ENCODE assay signal across 1 cellular context in the genomic region with DNA sequence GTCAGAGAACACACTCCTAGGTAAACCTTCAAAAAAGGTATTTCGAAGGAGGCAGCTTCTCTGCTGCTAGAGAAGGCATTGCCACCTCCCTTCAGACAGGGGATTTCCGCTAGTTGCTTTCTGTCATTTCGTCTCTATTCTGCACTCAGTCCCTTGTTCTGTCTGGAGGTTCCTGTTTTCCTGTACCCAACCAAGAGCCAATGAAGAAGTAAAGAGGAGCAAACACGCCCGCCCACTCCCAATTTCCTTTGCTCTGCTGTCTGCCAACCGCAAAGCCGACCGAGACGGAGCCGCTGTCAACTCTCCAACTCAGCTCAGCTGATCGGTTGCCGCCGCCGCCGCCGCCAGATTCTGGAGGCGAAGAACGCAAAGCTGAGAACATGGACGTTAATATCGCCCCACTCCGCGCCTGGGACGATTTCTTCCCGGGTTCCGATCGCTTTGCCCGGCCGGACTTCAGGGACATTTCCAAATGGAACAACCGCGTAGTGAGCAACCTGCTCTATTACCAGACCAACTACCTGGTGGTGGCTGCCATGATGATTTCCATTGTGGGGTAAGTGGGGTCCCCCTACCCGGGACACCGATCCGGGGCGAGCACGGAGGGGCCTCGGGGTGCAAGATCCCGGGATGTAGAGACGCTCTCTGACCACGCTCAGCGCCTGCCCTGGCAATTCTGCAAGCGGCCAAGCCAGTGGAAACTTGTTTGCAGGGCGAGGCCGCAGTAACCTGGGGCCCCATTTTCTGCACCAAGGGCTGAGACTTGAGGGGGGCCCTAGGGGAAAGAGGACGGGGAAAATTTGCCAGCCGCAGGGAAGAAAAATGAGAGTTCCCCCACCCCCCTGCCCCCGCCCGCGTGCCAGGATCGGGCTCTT.
TF ChIP-seq lines count a peak whose summit lies in the region.

A gene with protein sequence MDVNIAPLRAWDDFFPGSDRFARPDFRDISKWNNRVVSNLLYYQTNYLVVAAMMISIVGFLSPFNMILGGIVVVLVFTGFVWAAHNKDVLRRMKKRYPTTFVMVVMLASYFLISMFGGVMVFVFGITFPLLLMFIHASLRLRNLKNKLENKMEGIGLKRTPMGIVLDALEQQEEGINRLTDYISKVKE (plus strand): TSS at position 270 of the 875 bp plus-strand sequence. CDS start 111 bp downstream, at position 381.

TF ChIP-seq in HepG2, 621 proteins besides CTCF, POLR2A, EP300 and RAD21 (continued from another document and continues in another):
- TF ChIP-seq, protein P1, sequence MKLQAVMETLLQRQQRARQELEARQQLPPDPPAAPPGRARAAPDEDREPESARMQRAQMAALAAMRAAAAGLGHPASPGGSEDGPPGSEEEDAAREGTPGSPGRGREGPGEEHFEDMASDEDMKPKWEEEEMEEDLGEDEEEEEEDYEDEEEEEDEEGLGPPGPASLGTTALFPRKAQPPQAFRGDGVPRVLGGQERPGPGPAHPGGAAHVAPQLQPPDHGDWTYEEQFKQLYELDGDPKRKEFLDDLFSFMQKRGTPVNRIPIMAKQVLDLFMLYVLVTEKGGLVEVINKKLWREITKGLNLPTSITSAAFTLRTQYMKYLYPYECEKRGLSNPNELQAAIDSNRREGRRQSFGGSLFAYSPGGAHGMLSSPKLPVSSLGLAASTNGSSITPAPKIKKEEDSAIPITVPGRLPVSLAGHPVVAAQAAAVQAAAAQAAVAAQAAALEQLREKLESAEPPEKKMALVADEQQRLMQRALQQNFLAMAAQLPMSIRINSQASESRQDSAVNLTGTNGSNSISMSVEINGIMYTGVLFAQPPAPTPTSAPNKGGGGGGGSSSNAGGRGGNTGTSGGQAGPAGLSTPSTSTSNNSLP (IDR thresholded peaks at IDR 0.05; ENCODE audit: low read depth, low read length): 0 out of 2 replicates have a peak, but pooled peaks have one; percentile 7
- TF ChIP-seq ZNF121 (CRISPR knock-in tag; IDR thresholded peaks at IDR 0.05) (no peak), ZNF430 (CRISPR knock-in tag; IDR thresholded peaks at IDR 0.05) (peak; percentile 39; the same call in 1 of the 2 replicates), POGZ (CRISPR knock-in tag; IDR thresholded peaks at IDR 0.05) (no peak; the same call in 1 of the 2 replicates), CREM (IDR thresholded peaks at IDR 0.05) (no peak), CREM (CRISPR knock-in tag; IDR thresholded peaks at IDR 0.05) (no peak), CCAR2 (optimal IDR thresholded peaks at IDR 0.05; ENCODE audit: low read depth, low read length) (no peak), ZNF605 (CRISPR knock-in tag; IDR thresholded peaks at IDR 0.05) (no peak), ZIK1 (CRISPR knock-in tag; IDR thresholded peaks at IDR 0.05; ENCODE audit: borderline replicate concordance, low read depth) (no peak), THAP11 (CRISPR knock-in tag; IDR thresholded peaks at IDR 0.05) (peak; percentile 62), SOX5 (CRISPR knock-in tag; IDR thresholded peaks at IDR 0.05; ENCODE audit: borderline replicate concordance) (no peak), ZNF607 (CRISPR knock-in tag; IDR thresholded peaks at IDR 0.05; ENCODE audit: borderline replicate concordance) (peak; percentile 60; the same call in 1 of the 2 replicates), MAFK (conservative IDR thresholded peaks at IDR 0.05 in 1 of 2, IDR thresholded peaks at IDR 0.05 in 1 of 2; ENCODE audit: low read length in 2 of 2) (no peak), HMGA1 (CRISPR knock-in tag; conservative IDR thresholded peaks at IDR 0.05) (no peak)
- TF ChIP-seq, protein P2, sequence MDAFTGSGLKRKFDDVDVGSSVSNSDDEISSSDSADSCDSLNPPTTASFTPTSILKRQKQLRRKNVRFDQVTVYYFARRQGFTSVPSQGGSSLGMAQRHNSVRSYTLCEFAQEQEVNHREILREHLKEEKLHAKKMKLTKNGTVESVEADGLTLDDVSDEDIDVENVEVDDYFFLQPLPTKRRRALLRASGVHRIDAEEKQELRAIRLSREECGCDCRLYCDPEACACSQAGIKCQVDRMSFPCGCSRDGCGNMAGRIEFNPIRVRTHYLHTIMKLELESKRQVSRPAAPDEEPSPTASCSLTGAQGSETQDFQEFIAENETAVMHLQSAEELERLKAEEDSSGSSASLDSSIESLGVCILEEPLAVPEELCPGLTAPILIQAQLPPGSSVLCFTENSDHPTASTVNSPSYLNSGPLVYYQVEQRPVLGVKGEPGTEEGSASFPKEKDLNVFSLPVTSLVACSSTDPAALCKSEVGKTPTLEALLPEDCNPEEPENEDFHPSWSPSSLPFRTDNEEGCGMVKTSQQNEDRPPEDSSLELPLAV (CRISPR knock-in tag; conservative IDR thresholded peaks at IDR 0.05; ENCODE audit: low read depth): no peak
- TF ChIP-seq, protein P3, sequence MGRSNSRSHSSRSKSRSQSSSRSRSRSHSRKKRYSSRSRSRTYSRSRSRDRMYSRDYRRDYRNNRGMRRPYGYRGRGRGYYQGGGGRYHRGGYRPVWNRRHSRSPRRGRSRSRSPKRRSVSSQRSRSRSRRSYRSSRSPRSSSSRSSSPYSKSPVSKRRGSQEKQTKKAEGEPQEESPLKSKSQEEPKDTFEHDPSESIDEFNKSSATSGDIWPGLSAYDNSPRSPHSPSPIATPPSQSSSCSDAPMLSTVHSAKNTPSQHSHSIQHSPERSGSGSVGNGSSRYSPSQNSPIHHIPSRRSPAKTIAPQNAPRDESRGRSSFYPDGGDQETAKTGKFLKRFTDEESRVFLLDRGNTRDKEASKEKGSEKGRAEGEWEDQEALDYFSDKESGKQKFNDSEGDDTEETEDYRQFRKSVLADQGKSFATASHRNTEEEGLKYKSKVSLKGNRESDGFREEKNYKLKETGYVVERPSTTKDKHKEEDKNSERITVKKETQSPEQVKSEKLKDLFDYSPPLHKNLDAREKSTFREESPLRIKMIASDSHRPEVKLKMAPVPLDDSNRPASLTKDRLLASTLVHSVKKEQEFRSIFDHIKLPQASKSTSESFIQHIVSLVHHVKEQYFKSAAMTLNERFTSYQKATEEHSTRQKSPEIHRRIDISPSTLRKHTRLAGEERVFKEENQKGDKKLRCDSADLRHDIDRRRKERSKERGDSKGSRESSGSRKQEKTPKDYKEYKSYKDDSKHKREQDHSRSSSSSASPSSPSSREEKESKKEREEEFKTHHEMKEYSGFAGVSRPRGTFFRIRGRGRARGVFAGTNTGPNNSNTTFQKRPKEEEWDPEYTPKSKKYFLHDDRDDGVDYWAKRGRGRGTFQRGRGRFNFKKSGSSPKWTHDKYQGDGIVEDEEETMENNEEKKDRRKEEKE (IDR thresholded peaks at IDR 0.05): no peak
- TF ChIP-seq, protein P4, sequence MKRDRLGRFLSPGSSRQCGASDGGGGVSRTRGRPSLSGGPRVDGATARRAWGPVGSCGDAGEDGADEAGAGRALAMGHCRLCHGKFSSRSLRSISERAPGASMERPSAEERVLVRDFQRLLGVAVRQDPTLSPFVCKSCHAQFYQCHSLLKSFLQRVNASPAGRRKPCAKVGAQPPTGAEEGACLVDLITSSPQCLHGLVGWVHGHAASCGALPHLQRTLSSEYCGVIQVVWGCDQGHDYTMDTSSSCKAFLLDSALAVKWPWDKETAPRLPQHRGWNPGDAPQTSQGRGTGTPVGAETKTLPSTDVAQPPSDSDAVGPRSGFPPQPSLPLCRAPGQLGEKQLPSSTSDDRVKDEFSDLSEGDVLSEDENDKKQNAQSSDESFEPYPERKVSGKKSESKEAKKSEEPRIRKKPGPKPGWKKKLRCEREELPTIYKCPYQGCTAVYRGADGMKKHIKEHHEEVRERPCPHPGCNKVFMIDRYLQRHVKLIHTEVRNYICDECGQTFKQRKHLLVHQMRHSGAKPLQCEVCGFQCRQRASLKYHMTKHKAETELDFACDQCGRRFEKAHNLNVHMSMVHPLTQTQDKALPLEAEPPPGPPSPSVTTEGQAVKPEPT (CRISPR knock-in tag; IDR thresholded peaks at IDR 0.05; ENCODE audit: low read depth): no peak
- TF ChIP-seq, protein P5, sequence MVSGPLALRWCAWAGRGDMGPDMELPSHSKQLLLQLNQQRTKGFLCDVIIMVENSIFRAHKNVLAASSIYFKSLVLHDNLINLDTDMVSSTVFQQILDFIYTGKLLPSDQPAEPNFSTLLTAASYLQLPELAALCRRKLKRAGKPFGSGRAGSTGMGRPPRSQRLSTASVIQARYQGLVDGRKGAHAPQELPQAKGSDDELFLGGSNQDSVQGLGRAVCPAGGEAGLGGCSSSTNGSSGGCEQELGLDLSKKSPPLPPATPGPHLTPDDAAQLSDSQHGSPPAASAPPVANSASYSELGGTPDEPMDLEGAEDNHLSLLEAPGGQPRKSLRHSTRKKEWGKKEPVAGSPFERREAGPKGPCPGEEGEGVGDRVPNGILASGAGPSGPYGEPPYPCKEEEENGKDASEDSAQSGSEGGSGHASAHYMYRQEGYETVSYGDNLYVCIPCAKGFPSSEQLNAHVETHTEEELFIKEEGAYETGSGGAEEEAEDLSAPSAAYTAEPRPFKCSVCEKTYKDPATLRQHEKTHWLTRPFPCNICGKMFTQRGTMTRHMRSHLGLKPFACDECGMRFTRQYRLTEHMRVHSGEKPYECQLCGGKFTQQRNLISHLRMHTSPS (CRISPR knock-in tag; IDR thresholded peaks at IDR 0.05; ENCODE audit: low read depth): no peak
- TF ChIP-seq, protein P6, sequence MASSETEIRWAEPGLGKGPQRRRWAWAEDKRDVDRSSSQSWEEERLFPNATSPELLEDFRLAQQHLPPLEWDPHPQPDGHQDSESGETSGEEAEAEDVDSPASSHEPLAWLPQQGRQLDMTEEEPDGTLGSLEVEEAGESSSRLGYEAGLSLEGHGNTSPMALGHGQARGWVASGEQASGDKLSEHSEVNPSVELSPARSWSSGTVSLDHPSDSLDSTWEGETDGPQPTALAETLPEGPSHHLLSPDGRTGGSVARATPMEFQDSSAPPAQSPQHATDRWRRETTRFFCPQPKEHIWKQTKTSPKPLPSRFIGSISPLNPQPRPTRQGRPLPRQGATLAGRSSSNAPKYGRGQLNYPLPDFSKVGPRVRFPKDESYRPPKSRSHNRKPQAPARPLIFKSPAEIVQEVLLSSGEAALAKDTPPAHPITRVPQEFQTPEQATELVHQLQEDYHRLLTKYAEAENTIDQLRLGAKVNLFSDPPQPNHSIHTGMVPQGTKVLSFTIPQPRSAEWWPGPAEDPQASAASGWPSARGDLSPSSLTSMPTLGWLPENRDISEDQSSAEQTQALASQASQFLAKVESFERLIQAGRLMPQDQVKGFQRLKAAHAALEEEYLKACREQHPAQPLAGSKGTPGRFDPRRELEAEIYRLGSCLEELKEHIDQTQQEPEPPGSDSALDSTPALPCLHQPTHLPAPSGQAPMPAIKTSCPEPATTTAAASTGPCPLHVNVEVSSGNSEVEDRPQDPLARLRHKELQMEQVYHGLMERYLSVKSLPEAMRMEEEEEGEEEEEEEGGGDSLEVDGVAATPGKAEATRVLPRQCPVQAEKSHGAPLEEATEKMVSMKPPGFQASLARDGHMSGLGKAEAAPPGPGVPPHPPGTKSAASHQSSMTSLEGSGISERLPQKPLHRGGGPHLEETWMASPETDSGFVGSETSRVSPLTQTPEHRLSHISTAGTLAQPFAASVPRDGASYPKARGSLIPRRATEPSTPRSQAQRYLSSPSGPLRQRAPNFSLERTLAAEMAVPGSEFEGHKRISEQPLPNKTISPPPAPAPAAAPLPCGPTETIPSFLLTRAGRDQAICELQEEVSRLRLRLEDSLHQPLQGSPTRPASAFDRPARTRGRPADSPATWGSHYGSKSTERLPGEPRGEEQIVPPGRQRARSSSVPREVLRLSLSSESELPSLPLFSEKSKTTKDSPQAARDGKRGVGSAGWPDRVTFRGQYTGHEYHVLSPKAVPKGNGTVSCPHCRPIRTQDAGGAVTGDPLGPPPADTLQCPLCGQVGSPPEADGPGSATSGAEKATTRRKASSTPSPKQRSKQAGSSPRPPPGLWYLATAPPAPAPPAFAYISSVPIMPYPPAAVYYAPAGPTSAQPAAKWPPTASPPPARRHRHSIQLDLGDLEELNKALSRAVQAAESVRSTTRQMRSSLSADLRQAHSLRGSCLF (CRISPR knock-in tag; IDR thresholded peaks at IDR 0.05; ENCODE audit: borderline replicate concordance): no peak
- TF ChIP-seq, protein P7, sequence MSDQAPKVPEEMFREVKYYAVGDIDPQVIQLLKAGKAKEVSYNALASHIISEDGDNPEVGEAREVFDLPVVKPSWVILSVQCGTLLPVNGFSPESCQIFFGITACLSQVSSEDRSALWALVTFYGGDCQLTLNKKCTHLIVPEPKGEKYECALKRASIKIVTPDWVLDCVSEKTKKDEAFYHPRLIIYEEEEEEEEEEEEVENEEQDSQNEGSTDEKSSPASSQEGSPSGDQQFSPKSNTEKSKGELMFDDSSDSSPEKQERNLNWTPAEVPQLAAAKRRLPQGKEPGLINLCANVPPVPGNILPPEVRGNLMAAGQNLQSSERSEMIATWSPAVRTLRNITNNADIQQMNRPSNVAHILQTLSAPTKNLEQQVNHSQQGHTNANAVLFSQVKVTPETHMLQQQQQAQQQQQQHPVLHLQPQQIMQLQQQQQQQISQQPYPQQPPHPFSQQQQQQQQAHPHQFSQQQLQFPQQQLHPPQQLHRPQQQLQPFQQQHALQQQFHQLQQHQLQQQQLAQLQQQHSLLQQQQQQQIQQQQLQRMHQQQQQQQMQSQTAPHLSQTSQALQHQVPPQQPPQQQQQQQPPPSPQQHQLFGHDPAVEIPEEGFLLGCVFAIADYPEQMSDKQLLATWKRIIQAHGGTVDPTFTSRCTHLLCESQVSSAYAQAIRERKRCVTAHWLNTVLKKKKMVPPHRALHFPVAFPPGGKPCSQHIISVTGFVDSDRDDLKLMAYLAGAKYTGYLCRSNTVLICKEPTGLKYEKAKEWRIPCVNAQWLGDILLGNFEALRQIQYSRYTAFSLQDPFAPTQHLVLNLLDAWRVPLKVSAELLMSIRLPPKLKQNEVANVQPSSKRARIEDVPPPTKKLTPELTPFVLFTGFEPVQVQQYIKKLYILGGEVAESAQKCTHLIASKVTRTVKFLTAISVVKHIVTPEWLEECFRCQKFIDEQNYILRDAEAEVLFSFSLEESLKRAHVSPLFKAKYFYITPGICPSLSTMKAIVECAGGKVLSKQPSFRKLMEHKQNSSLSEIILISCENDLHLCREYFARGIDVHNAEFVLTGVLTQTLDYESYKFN (CRISPR knock-in tag; conservative IDR thresholded peaks at IDR 0.05): peak; percentile 11; the same call in 1 of the 2 replicates
- TF ChIP-seq, protein P8, sequence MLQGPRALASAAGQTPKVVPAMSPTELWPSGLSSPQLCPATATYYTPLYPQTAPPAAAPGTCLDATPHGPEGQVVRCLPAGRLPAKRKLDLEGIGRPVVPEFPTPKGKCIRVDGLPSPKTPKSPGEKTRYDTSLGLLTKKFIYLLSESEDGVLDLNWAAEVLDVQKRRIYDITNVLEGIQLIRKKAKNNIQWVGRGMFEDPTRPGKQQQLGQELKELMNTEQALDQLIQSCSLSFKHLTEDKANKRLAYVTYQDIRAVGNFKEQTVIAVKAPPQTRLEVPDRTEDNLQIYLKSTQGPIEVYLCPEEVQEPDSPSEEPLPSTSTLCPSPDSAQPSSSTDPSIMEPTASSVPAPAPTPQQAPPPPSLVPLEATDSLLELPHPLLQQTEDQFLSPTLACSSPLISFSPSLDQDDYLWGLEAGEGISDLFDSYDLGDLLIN (CRISPR knock-in tag; IDR thresholded peaks at IDR 0.05; ENCODE audit: borderline replicate concordance): no peak
- TF ChIP-seq, protein P9, sequence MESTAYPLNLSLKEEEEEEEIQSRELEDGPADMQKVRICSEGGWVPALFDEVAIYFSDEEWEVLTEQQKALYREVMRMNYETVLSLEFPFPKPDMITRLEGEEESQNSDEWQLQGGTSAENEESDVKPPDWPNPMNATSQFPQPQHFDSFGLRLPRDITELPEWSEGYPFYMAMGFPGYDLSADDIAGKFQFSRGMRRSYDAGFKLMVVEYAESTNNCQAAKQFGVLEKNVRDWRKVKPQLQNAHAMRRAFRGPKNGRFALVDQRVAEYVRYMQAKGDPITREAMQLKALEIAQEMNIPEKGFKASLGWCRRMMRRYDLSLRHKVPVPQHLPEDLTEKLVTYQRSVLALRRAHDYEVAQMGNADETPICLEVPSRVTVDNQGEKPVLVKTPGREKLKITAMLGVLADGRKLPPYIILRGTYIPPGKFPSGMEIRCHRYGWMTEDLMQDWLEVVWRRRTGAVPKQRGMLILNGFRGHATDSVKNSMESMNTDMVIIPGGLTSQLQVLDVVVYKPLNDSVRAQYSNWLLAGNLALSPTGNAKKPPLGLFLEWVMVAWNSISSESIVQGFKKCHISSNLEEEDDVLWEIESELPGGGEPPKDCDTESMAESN (CRISPR knock-in tag; conservative IDR thresholded peaks at IDR 0.05): peak; percentile 69; the same call in 1 of the 2 replicates
